In the genomic region with DNA sequence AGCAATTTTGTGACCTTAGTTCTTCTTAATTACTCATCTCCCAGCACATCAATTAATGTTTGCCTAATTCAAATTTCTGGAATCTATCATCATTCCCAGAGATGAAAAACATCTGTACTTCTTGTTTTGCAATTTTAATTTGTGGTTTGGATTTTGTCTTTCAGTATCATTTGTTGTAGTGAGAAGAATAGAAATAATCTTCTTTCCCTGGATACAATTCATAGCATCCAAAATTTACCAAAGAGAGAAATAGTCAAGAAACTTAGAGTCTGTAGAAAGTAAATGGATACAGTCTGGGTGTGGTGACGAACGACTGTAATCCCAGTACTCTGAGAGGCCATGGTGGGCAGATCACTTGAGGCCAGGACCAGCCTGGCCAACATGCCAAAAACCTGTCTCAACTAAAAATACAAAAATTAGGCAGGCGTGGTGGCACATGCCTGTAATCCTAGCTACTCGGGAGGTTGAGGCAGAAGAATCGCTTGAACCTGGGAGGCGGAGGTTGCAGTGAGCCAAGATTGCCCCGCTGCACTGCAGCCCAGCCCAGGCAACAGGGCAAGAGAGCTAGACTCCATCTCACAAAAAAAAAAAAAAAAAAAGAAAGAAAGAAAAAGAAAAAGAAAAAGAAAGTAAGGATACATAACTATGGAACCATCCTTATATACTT, we compare ENCODE assay signal across 7 cellular contexts.
"Had no signal": no experiment of that assay in that cellular context is flagged by ENCODE, and none has a peak within 500 bp of the region (broad histone marks: within the 10 kb centered on the region; RNA-seq: fewer than 3 reads in every experiment).

No MANE protein-coding gene starts in this region.

- H2AFZ ChIP-seq: GM23338 had no signal

- H3K4me3 ChIP-seq: GM23338 had no signal

- FAIRE-seq: H1, H54, HTR-8/SVneo had no signal

- DNase-seq: H9, HCEC 1CT, KBM-7 had no signal

- H3K4me2 ChIP-seq: GM23338 had no signal

- ATAC-seq: GM23338 had no signal
